Comparison of ENCODE assay signal across 8 cellular contexts in genomic region chr12:67068773-67069450, GRCh38.
DNase-seq lines count a peak whose midpoint lies in the region; ATAC-seq, FAIRE-seq and TF ChIP-seq lines count a peak whose summit lies in the region.

No MANE protein-coding gene starts in this region.

- H3K4me1 ChIP-seq in BLaER1, result peaks cover 22% of the 10 kb centered on the region
- peaks cover 27% of the 10 kb centered on the region for H3K4me1 ChIP-seq in PC-9 (replicated peaks; ENCODE audit: insufficient read depth)
- H3K4me1 ChIP-seq in right atrium auricular region, result peaks cover 0 to 25% of the 10 kb centered on the region in 2 donors

- no TSS peak for BruUV-seq in PC-9 (replicated peaks; lab: Mats Ljungman, UMichigan)

- peak overlapping the region; percentile 91 for H2AFZ ChIP-seq in PC-9

- no peaks in the 10 kb centered on the region for H3K9me2 ChIP-seq in PC-9 (ENCODE audit: insufficient read depth)

- H3K9me3 ChIP-seq in BLaER1, result no peaks in the 10 kb centered on the region
- no peaks in the 10 kb centered on the region for H3K9me3 ChIP-seq in PC-9 (ENCODE audit: insufficient read depth, low read depth)
- H3K9me3 ChIP-seq in right atrium auricular region, result no peaks in the 10 kb centered on the region

- no peak for FAIRE-seq in GM19239 (lab: Jason Lieb, UNC)

- H3K9me3 Mint-ChIP-seq in activated naive CD4-positive, alpha-beta T cell treated with anti-CD3 and anti-CD28 coated beads, Interleukin-2, amount 50 U/mL, for 72 hours, result no peaks in the 10 kb centered on the region

- peaks cover 26% of the 10 kb centered on the region for H4K20me1 ChIP-seq in BLaER1
- H4K20me1 ChIP-seq in PC-9 (ENCODE audit: insufficient read depth), result no peaks in the 10 kb centered on the region

- H3K36me3 ChIP-seq in BLaER1 (no peaks in the 10 kb centered on the region), PC-9 (ENCODE audit: low read depth) (no peaks in the 10 kb centered on the region), right atrium auricular region (no peaks in the 10 kb centered on the region)

- peak overlapping the region; percentile 87 for H3K9ac ChIP-seq in BLaER1

- H3K4me2 ChIP-seq in BLaER1 (peak overlapping the region; percentile 88), PC-9 (peak overlapping the region; percentile 95)

- ATAC-seq in HG03439 (IDR thresholded peaks at IDR 0.05; ENCODE audit: unreplicated experiment) (peak; percentile 55), GM18870 (IDR thresholded peaks at IDR 0.05; ENCODE audit: unreplicated experiment) (no peak)
- ATAC-seq in activated naive CD4-positive, alpha-beta T cell treated with anti-CD3 and anti-CD28 coated beads, Interleukin-2, amount 50 U/mL, for 72 hours, result peak; percentile 65 to 72

- H3F3A ChIP-seq in PC-9 (ENCODE audit: insufficient read depth, low read depth), result 0 out of 2 replicates have a peak, but pooled peaks cover 5% of the 10 kb centered on the region

- POLR2A ChIA-PET in PC-9 (lab: Charles Lee; ENCODE audit: unreplicated experiment), result interaction anchor here (0.6 to 1.0 kb wide), 3 partner anchors 201 to 1298 kb away, joined by 3 to 6 read pairs (median 4); no protein-coding TSS in a partner anchor

- peak overlapping the region; percentile 88 for H3K27ac ChIP-seq in BLaER1
- H3K27ac ChIP-seq in PC-9, result peak overlapping the region; percentile 48; the same call in 1 of the 2 replicates
- H3K27ac ChIP-seq in right atrium auricular region, result peak overlapping the region; percentile 83 to 87

- TF ChIP-seq CTCF in PC-9 (conservative IDR thresholded peaks at IDR 0.05) (no peak), right atrium auricular region (IDR thresholded peaks at IDR 0.05) (no peak)

- intact Hi-C loops in PC-9 (cut with micrococcal nuclease; ENCODE audit: unreplicated experiment), result loop anchor here (5.0 to 10.0 kb wide), 6 partner anchors 42 to 374 kb away; partner anchors contain the start of gene CAND1

- H3K4me3 ChIP-seq in BLaER1 (peak overlapping the region; percentile 92), PC-9 (peak overlapping the region; percentile 76), right atrium auricular region (peak overlapping the region; percentile 62 to 67), skeletal muscle cell (ENCODE audit: low read depth, low read length) (peak overlapping the region; percentile 52)

- CTCF ChIA-PET in PC-9 (lab: Charles Lee), result interaction anchor here (0.6 kb wide), 2 partner anchors 122 to 263 kb away, joined by 7 to 12 read pairs; no protein-coding TSS in a partner anchor

- peak overlapping the region in 1 of 2 donors; percentile 45 for H3K27ac Mint-ChIP-seq in activated naive CD4-positive, alpha-beta T cell treated with anti-CD3 and anti-CD28 coated beads, Interleukin-2, amount 50 U/mL, for 72 hours

- peaks cover 30% of the 10 kb centered on the region for H3K79me2 ChIP-seq in PC-9 (ENCODE audit: low read depth)

- H3K27me3 ChIP-seq in BLaER1, result no peaks in the 10 kb centered on the region
- no peaks in the 10 kb centered on the region for H3K27me3 ChIP-seq in PC-9 (ENCODE audit: insufficient read depth, low read depth)
- no peaks in the 10 kb centered on the region for H3K27me3 ChIP-seq in right atrium auricular region

- no peaks in the 10 kb centered on the region for H3K36me3 Mint-ChIP-seq in activated naive CD4-positive, alpha-beta T cell treated with anti-CD3 and anti-CD28 coated beads, Interleukin-2, amount 50 U/mL, for 72 hours

- DNase-seq in GM19239 (ENCODE audit: insufficient read length, low spot score) (peak; percentile 29), PC-9 (peak; percentile 52 to 79), right atrium auricular region (ENCODE audit: low spot score) (no peak), skeletal muscle cell (ENCODE audit: low read depth) (no peak)
- peak in 1 of 2 donors; percentile 59 for DNase-seq in activated naive CD4-positive, alpha-beta T cell treated with anti-CD3 and anti-CD28 coated beads, Interleukin-2, amount 50 U/mL, for 72 hours (ENCODE audit: low spot score in 2 of 2)

Comparison
In these comparisons a context has a peak if more than half of its experiments do, and no peak if none do; other contexts are left out.
1. DNase-seq: peak in GM19239 (single experiment) and PC-9 (2 of 2); none in right atrium auricular region (single experiment) and skeletal muscle cell (single experiment).
2. Peak in every context shown above with its lines, with median percentiles within 50 percentile points of each other: H3K27ac ChIP-seq and H3K4me3 ChIP-seq.